Comparison of ENCODE assay signal across 15 cellular contexts in the genomic region with DNA sequence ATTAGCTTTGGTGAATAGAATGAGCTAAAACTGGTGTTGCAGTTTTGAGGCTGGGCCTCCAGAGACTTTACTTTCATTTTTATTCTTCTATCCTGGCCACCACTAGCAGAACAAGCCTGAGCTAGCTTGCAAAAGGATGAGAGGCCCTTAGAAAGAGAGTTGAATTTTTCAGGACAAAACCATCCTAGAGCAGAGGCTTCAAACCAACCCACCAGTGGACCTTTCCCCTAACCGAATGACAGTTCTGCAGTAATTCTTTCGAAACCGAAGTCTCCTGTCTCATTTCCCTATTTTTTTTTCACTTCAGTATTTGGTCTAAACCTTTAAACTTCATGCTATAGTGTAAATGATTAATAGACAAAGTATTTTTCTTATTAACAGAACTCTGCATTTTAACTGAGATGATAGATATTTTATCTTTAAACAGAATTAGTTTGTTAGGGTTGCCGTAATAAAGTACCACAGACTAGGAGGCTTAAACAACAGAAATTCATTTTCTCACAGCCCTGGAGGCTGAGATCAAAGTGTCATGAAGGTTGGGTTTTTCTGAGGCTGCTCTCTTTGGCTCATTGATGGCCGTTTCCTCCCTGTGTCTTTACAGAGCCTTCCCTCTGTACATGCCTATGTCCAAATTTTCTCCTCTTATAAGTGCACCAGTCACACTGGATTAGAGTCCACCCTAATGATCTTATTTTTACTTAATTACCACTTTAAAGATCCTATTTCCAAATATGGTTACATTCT.
DNase-seq lines count a peak whose midpoint lies in the region; ATAC-seq, FAIRE-seq and TF ChIP-seq lines count a peak whose summit lies in the region.
"Had no signal": no experiment of that assay in that cellular context is flagged by ENCODE, and none has a peak within 500 bp of the region (broad histone marks: within the 10 kb centered on the region; RNA-seq: fewer than 3 reads in every experiment).

No MANE protein-coding gene starts in this region.

- peaks cover 17% of the 10 kb centered on the region for H3K4me1 ChIP-seq in GM12878 (ENCODE audit: control insufficient read depth, insufficient read depth, low read length)

- no peaks in the 10 kb centered on the region for H4K20me1 ChIP-seq in GM12878 (ENCODE audit: control insufficient read depth, insufficient read depth)

- peak overlapping the region; percentile 5; the same call in 1 of the 2 replicates for H3K4me3 ChIP-seq in GM12878

- peak; percentile 80 for ATAC-seq in GM18867 (IDR thresholded peaks at IDR 0.05; ENCODE audit: unreplicated experiment)
- ATAC-seq in GM21723 (IDR thresholded peaks at IDR 0.05; ENCODE audit: unreplicated experiment): peak; percentile 87
- peak; percentile 91 for ATAC-seq in HG03342 (IDR thresholded peaks at IDR 0.05; ENCODE audit: unreplicated experiment)
- ATAC-seq in GM12878: peak; percentile 83

- FAIRE-seq in GM12878 (lab: Jason Lieb, UNC): peak; percentile 91

- POLR2A ChIA-PET in GM12878 (lab: Charles Lee): interaction anchor here (0.5 kb wide), 1 partner anchor 1465 kb away, joined by 4 read pairs; no protein-coding TSS in a partner anchor

- H3K36me3 ChIP-seq in GM12878 (ENCODE audit: control insufficient read depth in 2 of 2, insufficient read depth in 2 of 2, low read length in 1 of 2): no peaks in the 10 kb centered on the region

- no peak overlapping the region; the same call in 1 of the 2 replicates for H2AFZ ChIP-seq in GM12878 (ENCODE audit: control insufficient read depth, low read depth, low read length)

- no peak for TF ChIP-seq POLR2A in GM12878 (IDR thresholded peaks at IDR 0.05; ENCODE audit: low read depth, low read length)

- TF ChIP-seq CTCF in GM12878 (IDR thresholded peaks at IDR 0.05 in 2 of 3, conservative IDR thresholded peaks at IDR 0.05 in 1 of 3; ENCODE audit: control insufficient read depth in 2 of 3, extremely low read depth in 1 of 3, insufficient read depth in 1 of 3, low read depth in 3 of 3, low read length in 3 of 3): no peak

- SMC1A ChIA-PET in GM12878 (lab: Charles Lee; ENCODE audit: uncharacterized antibody, unreplicated experiment): interaction anchor here (0.7 to 1.3 kb wide), 4 partner anchors 10 to 302 kb away, joined by 3 to 6 read pairs (median 4); no protein-coding TSS in a partner anchor

- H3K27me3 ChIP-seq in GM12878 (replicated peaks in 1 of 2; ENCODE audit: control insufficient read depth in 2 of 2, insufficient read depth in 2 of 2, low read length in 1 of 2): no peaks in the 10 kb centered on the region

- WGBS in GM12878 (ENCODE audit: insufficient coverage, insufficient replicate concordance, low lambda C conversion rate, missing lambda C conversion rate): 11% methylated on average over 5 of the region's 5 CpGs

- no peaks in the 10 kb centered on the region for H3K79me2 ChIP-seq in GM12878 (ENCODE audit: control insufficient read depth, insufficient read depth, low read length)

- intact Hi-C loops in GM12878 (cut with micrococcal nuclease; ENCODE audit: unreplicated experiment): no loop called here

- RAD21 ChIA-PET in GM12878 (lab: Charles Lee; ENCODE audit: unreplicated experiment): no interaction called here

- H3K27ac ChIP-seq in GM12878 (ENCODE audit: control insufficient read depth, insufficient read depth) (peak overlapping the region; percentile 4; the same call in 1 of the 2 replicates), substantia nigra (ENCODE audit: low read depth, low read length, poor library complexity, severe bottlenecking) (no peak overlapping the region)

- peak overlapping the region; percentile 61 for H3K4me2 ChIP-seq in GM12878 (ENCODE audit: control insufficient read depth, insufficient read depth)

- H3K9ac ChIP-seq in GM12878 (ENCODE audit: control insufficient read depth, insufficient read depth, low read length): no peak overlapping the region

- BruUV-seq in GM12878 (replicated peaks; lab: Mats Ljungman, UMichigan): no TSS peak

- CTCF ChIA-PET in GM12878 (lab: Yijun Ruan, JAX): interaction anchor here (1.0 to 2.1 kb wide), 5 partner anchors 14 to 512 kb away, joined by 3 to 11 read pairs (median 5); no protein-coding TSS in a partner anchor

- no peak for TF ChIP-seq RAD21 in GM12878 (IDR thresholded peaks at IDR 0.05; ENCODE audit: insufficient read depth, low read depth, low read length)

- TF ChIP-seq EP300 in GM12878 (IDR thresholded peaks at IDR 0.05; ENCODE audit: borderline replicate concordance in 1 of 2, control insufficient read depth in 1 of 2, low read depth in 2 of 2, low read length in 2 of 2): no peak; a peak in 1 of 4 replicates

- in situ Hi-C loops in GM12878 (cut with MboI): loop anchor here (10.0 kb wide), 1 partner anchor 515 kb away; no protein-coding TSS in a partner anchor

- DNase-seq in GM12878 (ENCODE audit: low read depth, low spot score): peak; percentile 34
- no peak for DNase-seq in NCI-H1930 (lab: John Stamatoyannopoulos, UW)
- DNase-seq in substantia nigra (lab: John Stamatoyannopoulos, UW): no peak
- DNase-seq in cerebellar nuclear complex (lab: John Stamatoyannopoulos, UW): no peak
- no peak for DNase-seq in iPS-NIHi7 (ENCODE audit: extremely low spot score)
- DNase-seq: activated CD4-positive, alpha-beta T cell treated with anti-CD3 and anti-CD28 coated beads for 1 hour; activated naive CD8-positive, alpha-beta T cell treated with anti-CD3 and anti-CD28 coated beads for 36 hours; endodermal cell; immature natural killer cell; NCI-H1048; RPMI8226; trophoblast cell had no signal

- no peaks in the 10 kb centered on the region for H3K9me3 ChIP-seq in GM12878 (replicated peaks; ENCODE audit: control insufficient read depth, insufficient read depth, low read length)

TF ChIP-seq in GM12878, 131 proteins besides CTCF, POLR2A, EP300 and RAD21 (continues in another document):
- no peak for TF ChIP-seq MTA2 (IDR thresholded peaks at IDR 0.05; ENCODE audit: low read depth)
- TF ChIP-seq SMC3 (IDR thresholded peaks at IDR 0.05; ENCODE audit: borderline replicate concordance, low read length): no peak
- TF ChIP-seq TCF12 (IDR thresholded peaks at IDR 0.05; ENCODE audit: low read depth, low read length): no peak
- no peak for TF ChIP-seq ZNF24 (IDR thresholded peaks at IDR 0.05)
- TF ChIP-seq NFIC (IDR thresholded peaks at IDR 0.05; ENCODE audit: low read depth, low read length): peak; percentile 19; the same call in 1 of the 2 replicates
- no peak for TF ChIP-seq FOXM1 (IDR thresholded peaks at IDR 0.05; ENCODE audit: low read depth, low read length)
- no peak for TF ChIP-seq ZNF622 (IDR thresholded peaks at IDR 0.05)
- TF ChIP-seq KDM1A (IDR thresholded peaks at IDR 0.05; ENCODE audit: borderline replicate concordance): no peak
- no peak for TF ChIP-seq MAX (IDR thresholded peaks at IDR 0.05; ENCODE audit: low read depth, low read length)
- TF ChIP-seq CREM (IDR thresholded peaks at IDR 0.05; ENCODE audit: low read depth): no peak
- TF ChIP-seq ZSCAN29 (IDR thresholded peaks at IDR 0.05): no peak
- TF ChIP-seq NR2C2 (IDR thresholded peaks at IDR 0.05; ENCODE audit: borderline replicate concordance, control insufficient read depth, insufficient read length, low read depth): no peak
- no peak for TF ChIP-seq NKRF (conservative IDR thresholded peaks at IDR 0.05)
- no peak for TF ChIP-seq IRF5 (IDR thresholded peaks at IDR 0.05; ENCODE audit: borderline replicate concordance)
- no peak for TF ChIP-seq TBL1XR1 (IDR thresholded peaks at IDR 0.05; ENCODE audit: low read depth, low read length)
- TF ChIP-seq USF2 (IDR thresholded peaks at IDR 0.05; ENCODE audit: borderline replicate concordance, low read depth, low read length): no peak
- no peak for TF ChIP-seq LARP7 (IDR thresholded peaks at IDR 0.05)
- no peak for TF ChIP-seq SIX5 (IDR thresholded peaks at IDR 0.05; ENCODE audit: low read depth, low read length, severe bottlenecking)
- 0 out of 2 replicates have a peak, but pooled peaks have one; percentile 36 for TF ChIP-seq BCL11A (IDR thresholded peaks at IDR 0.05; ENCODE audit: low read depth, low read length)
- TF ChIP-seq MTA3 (IDR thresholded peaks at IDR 0.05; ENCODE audit: borderline replicate concordance, low read length): no peak
